ENCODE assay signal across 29 cellular contexts in the genomic region with DNA sequence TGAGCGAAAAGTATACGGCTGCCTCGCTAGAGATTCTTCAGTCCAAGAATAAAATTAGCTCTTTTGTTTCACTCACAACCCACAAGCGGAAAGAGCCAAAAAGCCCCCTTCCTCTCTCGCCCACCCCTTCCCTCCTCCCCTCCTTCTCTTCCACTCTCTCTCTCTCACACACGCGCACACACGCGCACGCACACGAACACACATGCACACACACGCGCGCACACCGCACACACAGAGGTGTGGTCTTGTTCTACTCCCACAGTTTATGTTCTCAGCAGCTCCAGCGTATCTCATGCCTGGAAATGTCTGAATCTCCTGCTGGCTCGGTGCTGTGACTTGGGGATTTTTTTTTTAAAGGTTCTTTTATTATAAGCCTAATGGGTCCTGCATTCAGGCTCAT.
A peak's percentile ranks its signal among the peaks of the same experiment; 100 is the strongest.
DNase-seq lines count a peak whose midpoint lies in the region; ATAC-seq lines count a peak whose summit lies in the region.
"Had no signal": no experiment of that assay in that cellular context is flagged by ENCODE, and none has a peak within 500 bp of the region (broad histone marks: within the 10 kb centered on the region; RNA-seq: fewer than 3 reads in every experiment).

No MANE protein-coding gene starts in this region.

- POLR2A ChIA-PET in activated CD4-positive, alpha-beta T cell treated with anti-CD3 and anti-CD28 coated beads for 36 hours (lab: Charles Lee) = no interaction called here

- no peak for ATAC-seq in activated CD4-positive, alpha-beta T cell treated with anti-CD3 and anti-CD28 coated beads for 36 hours
- ATAC-seq in GM21423 (IDR thresholded peaks at IDR 0.05; ENCODE audit: unreplicated experiment) = no peak
- ATAC-seq: effector memory CD8-positive, alpha-beta T cell; esophagus mucosa; HCT116; heart right ventricle; K562; pancreas had no signal

- no peaks in the 10 kb centered on the region for H3K27me3 ChIP-seq in BLaER1
- H3K27me3 ChIP-seq: Peyer's patch, right atrium auricular region had no signal

- CTCF ChIA-PET in activated CD4-positive, alpha-beta T cell treated with anti-CD3 and anti-CD28 coated beads for 36 hours (lab: Charles Lee) = interaction anchor here (0.6 to 0.9 kb wide), 3 partner anchors 11 to 718 kb away, joined by 3 to 4 read pairs (median 3); no protein-coding TSS in a partner anchor

- no peaks in the 10 kb centered on the region for H3K9me3 ChIP-seq in BLaER1
- H3K9me3 ChIP-seq: heart right ventricle, pancreas, Peyer's patch, right atrium auricular region, upper lobe of right lung had no signal

- H3K36me3 ChIP-seq in BLaER1 = no peaks in the 10 kb centered on the region
- H3K36me3 ChIP-seq: heart right ventricle, pancreas, Peyer's patch, right atrium auricular region, upper lobe of right lung had no signal

- no peaks in the 10 kb centered on the region for H3K36me3 Mint-ChIP-seq in activated CD4-positive, alpha-beta T cell treated with anti-CD3 and anti-CD28 coated beads for 36 hours (ENCODE audit: low read depth)
- no peaks in the 10 kb centered on the region for H3K36me3 Mint-ChIP-seq in activated T-helper 1 cell treated with anti-CD3 and anti-CD28 coated beads, Interleukin-12 subunit alpha, Interleukin-12 subunit beta, Interleukin-2, Interleukin-4 antibody, amounts not matched to agents 30 ng/mL and 10 ng/mL and 1 ng/mL, durations not matched to agents 14 hours and 24 hours and 36 hours (ENCODE audit: low read depth)
- no peaks in the 10 kb centered on the region for H3K36me3 Mint-ChIP-seq in immature natural killer cell

- peaks cover 60% of the 10 kb centered on the region for H3K4me1 ChIP-seq in BLaER1
- H3K4me1 ChIP-seq: pancreas, Peyer's patch, right atrium auricular region, upper lobe of right lung had no signal

- no peaks in the 10 kb centered on the region for H4K20me1 ChIP-seq in BLaER1

- peak overlapping the region; percentile 72 for H3K9ac ChIP-seq in BLaER1

- no peaks in the 10 kb centered on the region for H3K9me3 Mint-ChIP-seq in activated CD4-positive, alpha-beta T cell treated with anti-CD3 and anti-CD28 coated beads for 36 hours (ENCODE audit: low read depth)
- H3K9me3 Mint-ChIP-seq in activated T-helper 1 cell treated with anti-CD3 and anti-CD28 coated beads, Interleukin-12 subunit alpha, Interleukin-12 subunit beta, Interleukin-2, Interleukin-4 antibody, amounts not matched to agents 30 ng/mL and 10 ng/mL and 1 ng/mL, durations not matched to agents 14 hours and 24 hours and 36 hours = no peaks in the 10 kb centered on the region
- H3K9me3 Mint-ChIP-seq in immature natural killer cell = no peaks in the 10 kb centered on the region
- H3K9me3 Mint-ChIP-seq: effector memory CD8-positive, alpha-beta T cell had no signal

- peaks cover 11% of the 10 kb centered on the region for H3K4me1 Mint-ChIP-seq in activated CD4-positive, alpha-beta T cell treated with anti-CD3 and anti-CD28 coated beads for 36 hours
- H3K4me1 Mint-ChIP-seq in activated T-helper 1 cell treated with anti-CD3 and anti-CD28 coated beads, Interleukin-12 subunit alpha, Interleukin-12 subunit beta, Interleukin-2, Interleukin-4 antibody, amounts not matched to agents 30 ng/mL and 10 ng/mL and 1 ng/mL, durations not matched to agents 14 hours and 24 hours and 36 hours (ENCODE audit: low read depth) = peaks cover 9% of the 10 kb centered on the region
- peaks cover 7 to 10% of the 10 kb centered on the region in 2 donors for H3K4me1 Mint-ChIP-seq in immature natural killer cell

- DNase-seq in activated CD4-positive, alpha-beta T cell treated with anti-CD3 and anti-CD28 coated beads for 36 hours = no peak
- no peak for DNase-seq in activated CD4-positive, alpha-beta T cell treated with anti-CD3 and anti-CD28 coated beads for 4 hours
- DNase-seq in activated T-helper 1 cell treated with anti-CD3 and anti-CD28 coated beads, Interleukin-12 subunit alpha, Interleukin-12 subunit beta, Interleukin-2, Interleukin-4 antibody, amounts not matched to agents 30 ng/mL and 10 ng/mL and 1 ng/mL, durations not matched to agents 14 hours and 24 hours and 36 hours (ENCODE audit: low spot score) = no peak
- DNase-seq in immature natural killer cell = no peak
- DNase-seq in DMS 273 treated with DMSO at 0.1 percent for 48 hours (lab: John Stamatoyannopoulos, UW) = no peak
- DNase-seq in HuH-7.5 (ENCODE audit: low spot score) = no peak
- DNase-seq: activated CD8-positive, alpha-beta memory T cell treated with anti-CD3 and anti-CD28 coated beads, Interleukin-2, amount 50 U/mL, for 4 hours; activated gamma-delta T cell; anterior cingulate cortex; DMS53; effector memory CD8-positive, alpha-beta T cell; foreskin fibroblast; heart right ventricle; MM.1S; NCI-H2029 treated with DMSO at 0.1 percent for 48 hours; pancreas; Peyer's patch; SHP77 treated with DMSO at 0.1 percent for 48 hours; stimulated activated CD4-positive, alpha-beta T cell treated with anti-CD3 and anti-CD28 coated beads, Interleukin-2, amount 100 ng/mL, for 24 hours; T-helper 9 cell; upper lobe of right lung had no signal

- H3K4me2 ChIP-seq in BLaER1 = peak overlapping the region; percentile 96

- no peak overlapping the region for H3K27ac Mint-ChIP-seq in activated CD4-positive, alpha-beta T cell treated with anti-CD3 and anti-CD28 coated beads for 36 hours
- H3K27ac Mint-ChIP-seq in activated T-helper 1 cell treated with anti-CD3 and anti-CD28 coated beads, Interleukin-12 subunit alpha, Interleukin-12 subunit beta, Interleukin-2, Interleukin-4 antibody, amounts not matched to agents 30 ng/mL and 10 ng/mL and 1 ng/mL, durations not matched to agents 14 hours and 24 hours and 36 hours = no peak overlapping the region
- H3K27ac Mint-ChIP-seq in immature natural killer cell = peak overlapping the region in 1 of 6 donors; percentile 76
- H3K27ac Mint-ChIP-seq: effector memory CD8-positive, alpha-beta T cell had no signal

- intact Hi-C loops in activated CD4-positive, alpha-beta T cell treated with anti-CD3 and anti-CD28 coated beads for 36 hours (cut with DNase I, micrococcal nuclease) = no loop called here
- intact Hi-C loops in activated T-helper 1 cell treated with anti-CD3 and anti-CD28 coated beads, Interleukin-12 subunit alpha, Interleukin-12 subunit beta, Interleukin-2, Interleukin-4 antibody, amounts not matched to agents 30 ng/mL and 10 ng/mL and 1 ng/mL, durations not matched to agents 14 hours and 24 hours and 36 hours (cut with micrococcal nuclease) = no loop called here

- H3K4me3 ChIP-seq in BLaER1 = peak overlapping the region; percentile 53
- H3K4me3 ChIP-seq: coronary artery, heart right ventricle, K562, pancreas, Peyer's patch, right atrium auricular region, upper lobe of right lung had no signal

- peaks cover 11% of the 10 kb centered on the region for H3K27me3 Mint-ChIP-seq in activated CD4-positive, alpha-beta T cell treated with anti-CD3 and anti-CD28 coated beads for 36 hours
- H3K27me3 Mint-ChIP-seq in activated T-helper 1 cell treated with anti-CD3 and anti-CD28 coated beads, Interleukin-12 subunit alpha, Interleukin-12 subunit beta, Interleukin-2, Interleukin-4 antibody, amounts not matched to agents 30 ng/mL and 10 ng/mL and 1 ng/mL, durations not matched to agents 14 hours and 24 hours and 36 hours (ENCODE audit: insufficient read depth) = peaks cover 17% of the 10 kb centered on the region
- H3K27me3 Mint-ChIP-seq in immature natural killer cell (ENCODE audit: low read depth in 3 of 3) = peaks cover 9 to 18% (median 17%) of the 10 kb centered on the region in 3 donors

- peak overlapping the region; percentile 78; the same call in 1 of the 2 replicates for H3K27ac ChIP-seq in BLaER1
- H3K27ac ChIP-seq: 22Rv1, coronary artery, heart right ventricle, pancreas, Peyer's patch, right atrium auricular region, upper lobe of right lung had no signal

- H3K4me3 Mint-ChIP-seq in activated CD4-positive, alpha-beta T cell treated with anti-CD3 and anti-CD28 coated beads for 36 hours = peak overlapping the region; percentile 1
- H3K4me3 Mint-ChIP-seq in activated T-helper 1 cell treated with anti-CD3 and anti-CD28 coated beads, Interleukin-12 subunit alpha, Interleukin-12 subunit beta, Interleukin-2, Interleukin-4 antibody, amounts not matched to agents 30 ng/mL and 10 ng/mL and 1 ng/mL, durations not matched to agents 14 hours and 24 hours and 36 hours = peak overlapping the region; percentile 3
- H3K4me3 Mint-ChIP-seq in immature natural killer cell = peak overlapping the region; percentile 8 to 65 (median 53)
- H3K4me3 Mint-ChIP-seq: effector memory CD8-positive, alpha-beta T cell had no signal

Comparison
In these comparisons a context has a peak if more than half of its experiments do, and no peak if none do; other contexts are left out.
1. H3K4me3 Mint-ChIP-seq: peak in every context shown above with its lines; median percentile 53 in immature natural killer cell; 3 in activated T-helper 1 cell treated with anti-CD3 and anti-CD28 coated beads, Interleukin-12 subunit alpha, Interleukin-12 subunit beta, Interleukin-2, Interleukin-4 antibody, amounts not matched to agents 30 ng/mL and 10 ng/mL and 1 ng/mL, durations not matched to agents 14 hours and 24 hours and 36 hours; 1 in activated CD4-positive, alpha-beta T cell treated with anti-CD3 and anti-CD28 coated beads for 36 hours.